Comparison of ENCODE assay signal across 28 cellular contexts in genomic region chr11:124682443-124682842, GRCh38. TPM values are rescaled to one million over a fixed set of nuclear protein-coding genes. Genes with fewer than 3 reads are reported as not detected.
"Had no signal": no experiment of that assay in that cellular context is flagged by ENCODE, and none has a peak within 500 bp of the region (broad histone marks: within the 10 kb centered on the region; RNA-seq: fewer than 3 reads in every experiment).

No MANE protein-coding gene starts in this region.

- H3K27me3 ChIP-seq: colonic mucosa, esophagus squamous epithelium, gastroesophageal sphincter, heart left ventricle, hepatocyte, left lung had no signal

- H3K27ac ChIP-seq: colonic mucosa, epithelial cell of prostate, esophagus squamous epithelium, gastroesophageal sphincter, heart left ventricle, hepatocyte, left lung, lower lobe of right lung had no signal

- H3K4me3 ChIP-seq: colonic mucosa, esophagus squamous epithelium, gastroesophageal sphincter, heart left ventricle, hepatocyte, left lung, lower lobe of right lung, mucosa of descending colon had no signal

- ATAC-seq: effector memory CD8-positive, alpha-beta T cell; esophagus mucosa; gastroesophageal sphincter; heart left ventricle; left colon; left lung; left ventricle myocardium superior; lower lobe of right lung; mucosa of descending colon had no signal

- H3K4me1 ChIP-seq: colonic mucosa, esophagus squamous epithelium, gastroesophageal sphincter, heart left ventricle, left lung, lower lobe of right lung had no signal

- H3K9me3 ChIP-seq: colonic mucosa had no signal

- H3K36me3 ChIP-seq: colonic mucosa, esophagus squamous epithelium, gastroesophageal sphincter, heart left ventricle, left lung, lower lobe of right lung had no signal

- DNase-seq: colonic mucosa; cortex of kidney; effector CD8-positive, alpha-beta T cell; effector memory CD8-positive, alpha-beta T cell; endodermal cell; erythroblast; esophagus squamous epithelium; foreskin fibroblast; foreskin melanocyte; heart left ventricle; hypothalamus; immature natural killer cell; islet precursor cell; kidney; kidney glomerular epithelial cell; left colon; left lung; left ventricle myocardium superior; lower lobe of right lung; mesenchymal stem cell; mucosa of descending colon; naive B cell had no signal

- FAIRE-seq: endometrium, kidney had no signal

RNA-seq across cellular contexts. Expression of gene NRGN, which starts 57.3 kb away (rescaled TPM):
- total RNA-seq: hepatocyte, myocyte had no signal
